8 cellular contexts compared by ENCODE assay signal in the genomic region with DNA sequence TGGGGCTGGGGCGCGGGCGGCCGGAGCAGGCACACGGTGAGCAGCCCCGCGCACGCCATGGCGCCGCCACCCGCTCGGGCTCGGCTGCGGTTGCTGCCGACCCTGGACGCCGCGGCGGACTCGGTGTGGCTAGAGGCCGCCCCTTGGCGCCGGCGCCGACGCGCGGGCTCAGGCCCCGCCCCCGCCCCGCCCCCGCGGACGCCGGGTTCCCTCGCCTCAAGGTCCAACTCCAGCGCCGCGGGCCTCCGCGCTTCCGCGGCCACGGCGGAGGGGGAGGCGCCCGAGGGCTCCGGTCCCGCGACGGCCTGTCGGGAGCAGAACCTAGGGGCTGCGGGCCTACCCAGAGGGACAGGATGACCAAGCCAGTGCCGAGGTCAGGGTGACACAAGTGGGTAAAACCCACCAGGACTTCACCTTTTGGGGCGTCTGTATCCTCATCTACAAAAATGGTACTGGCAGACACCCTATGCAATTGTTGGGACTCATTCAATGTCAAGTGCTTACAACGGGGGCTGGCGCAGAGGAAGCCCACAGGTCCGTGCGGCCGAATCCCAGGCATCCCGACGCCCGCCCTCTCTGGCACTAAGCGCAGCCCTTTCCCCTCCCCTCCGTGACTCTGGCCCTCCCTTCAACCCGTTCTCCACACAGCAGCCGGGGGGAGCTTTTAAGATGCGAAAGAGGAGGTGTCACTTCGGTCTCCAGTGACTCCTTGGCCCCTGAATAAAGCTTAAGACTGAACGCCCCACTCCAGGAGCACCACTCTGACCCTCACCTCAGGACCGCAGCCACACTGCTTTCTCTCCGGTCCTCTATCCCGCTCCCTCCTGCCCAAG. TPM values are rescaled to one million over a fixed set of nuclear protein-coding genes. Genes with fewer than 3 reads are reported as not detected.
DNase-seq lines count a peak whose midpoint lies in the region; ATAC-seq and TF ChIP-seq lines count a peak whose summit lies in the region.

Gene NECAB3, minus strand, starts transcription at position 135 of the 833 bp plus-strand sequence. Its CDS starts 76 bp downstream, at position 59.

- no peaks in the 10 kb centered on the region for H3K9me3 Mint-ChIP-seq in activated B cell treated with CpG ODN at 0.5 μM for 24 hours

- peak within 1 kb of the TSS; percentile 30 for H3K27ac Mint-ChIP-seq in activated B cell treated with CpG ODN at 0.5 μM for 24 hours

- peak within 1 kb of the TSS; percentile 95 for H3K27ac ChIP-seq in coronary artery

- CTCF ChIA-PET in activated B cell treated with CpG ODN at 0.5 μM for 24 hours (lab: Charles Lee): no interaction called here

- POLR2A ChIA-PET in activated B cell treated with CpG ODN at 0.5 μM for 24 hours (lab: Charles Lee): interaction anchor here (0.6 to 2.3 kb wide), 3 partner anchors 8 to 256 kb away, joined by 3 to 12 read pairs (median 4); partner anchors contain the start of gene ACTL10

- no peaks in the 10 kb centered on the region for H3K27me3 Mint-ChIP-seq in activated B cell treated with CpG ODN at 0.5 μM for 24 hours

- TF ChIP-seq CTCF in activated B cell treated with CpG ODN at 0.5 μM for 24 hours (IDR thresholded peaks at IDR 0.05) (no peak), coronary artery (IDR thresholded peaks at IDR 0.05) (no peak)

- no peaks in the 10 kb centered on the region for H3K36me3 Mint-ChIP-seq in activated B cell treated with CpG ODN at 0.5 μM for 24 hours (ENCODE audit: low read depth)

- peak within 1 kb of the TSS; percentile 87 for H3K4me3 ChIP-seq in coronary artery

- DNase-seq in DMS79 treated with DMSO at 0.1 percent for 48 hours (lab: John Stamatoyannopoulos, UW) (peak; percentile 25), DMS79 (lab: John Stamatoyannopoulos, UW) (no peak), NCI-H226 (peak; percentile 45), activated B cell treated with CpG ODN at 0.5 μM for 24 hours (peak; percentile 77), coronary artery (ENCODE audit: low spot score) (peak; percentile 90), left kidney (ENCODE audit: low read depth, low spot score) (peak; percentile 92)
- peak; percentile 68 to 78 for DNase-seq in stimulated activated CD4-positive, alpha-beta T cell treated with anti-CD3 and anti-CD28 coated beads, Interleukin-2, amount 100 ng/mL, for 24 hours

- ATAC-seq in HG02798 (IDR thresholded peaks at IDR 0.05; ENCODE audit: poor library complexity, unreplicated experiment) (peak; percentile 82), activated B cell treated with CpG ODN at 0.5 μM for 24 hours (ENCODE audit: low read depth) (peak; percentile 93)

- peak within 1 kb of the TSS; percentile 86 for H3K4me3 Mint-ChIP-seq in activated B cell treated with CpG ODN at 0.5 μM for 24 hours

- H3K4me1 Mint-ChIP-seq in activated B cell treated with CpG ODN at 0.5 μM for 24 hours: peaks cover 25% of the 10 kb centered on the region

- intact Hi-C loops in activated B cell treated with CpG ODN at 0.5 μM for 24 hours (cut with micrococcal nuclease): loop anchor here (1.0 kb wide), 1 partner anchor 8 kb away; the partner anchor contains the start of gene ACTL10

RNA-seq across cellular contexts. Expression of gene NECAB3, which starts in this region (rescaled TPM):
- total RNA-seq in activated B cell treated with CpG ODN at 0.5 μM for 24 hours: 7.5 and 8.4 TPM in 2 replicates
